In the genomic region with DNA sequence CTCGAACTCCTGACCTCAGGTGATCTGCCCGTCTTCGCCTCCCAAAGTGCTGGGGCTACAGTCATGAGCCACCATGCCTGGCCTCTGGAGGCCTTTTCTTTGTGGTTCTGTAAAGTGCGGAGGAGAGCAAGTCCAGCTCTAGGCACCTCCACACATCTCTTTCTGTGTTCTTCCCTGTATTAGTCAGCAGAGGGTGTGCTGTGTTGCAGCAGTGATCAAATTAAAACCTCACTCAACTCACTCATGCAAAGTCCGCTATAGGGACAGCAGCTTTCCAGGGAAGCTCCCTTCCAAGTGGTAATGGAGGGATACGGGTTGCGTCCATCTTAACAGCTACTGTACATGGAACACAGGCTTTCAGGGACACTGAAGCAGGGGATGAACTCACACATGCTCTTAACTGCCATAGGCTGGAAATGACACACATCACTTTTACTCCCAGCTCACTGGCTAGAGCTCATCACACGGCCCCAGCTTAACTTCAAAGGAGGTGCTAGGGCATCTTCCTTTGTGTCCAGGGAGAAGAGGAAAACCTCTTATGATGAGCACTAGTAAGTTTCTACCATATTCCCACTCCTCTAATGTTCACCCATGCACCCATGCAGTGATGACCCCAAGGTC, we compare ENCODE assay signal across 9 cellular contexts. TPM values are rescaled to one million over a fixed set of nuclear protein-coding genes. Genes with fewer than 3 reads are reported as not detected.
DNase-seq lines count a peak whose midpoint lies in the region; ATAC-seq and TF ChIP-seq lines count a peak whose summit lies in the region.
"Had no signal": no experiment of that assay in that cellular context is flagged by ENCODE, and none has a peak within 500 bp of the region (broad histone marks: within the 10 kb centered on the region; RNA-seq: fewer than 3 reads in every experiment).

No MANE protein-coding gene starts in this region.

- ATAC-seq in GM19351 (IDR thresholded peaks at IDR 0.05; ENCODE audit: unreplicated experiment), result peak; percentile 80
- ATAC-seq in HG03521 (IDR thresholded peaks at IDR 0.05; ENCODE audit: unreplicated experiment), result peak; percentile 59
- ATAC-seq in GM19397 (IDR thresholded peaks at IDR 0.05; ENCODE audit: unreplicated experiment), result no peak
- ATAC-seq: heart right ventricle had no signal

- DNase-seq in AG09309 (ENCODE audit: low read depth) (no peak), dermis blood vessel endothelial cell (peak; percentile 7), NCI-H187 treated with DMSO at 0.1 percent for 48 hours (lab: John Stamatoyannopoulos, UW) (no peak), NAMALWA (ENCODE audit: low spot score) (no peak)
- DNase-seq in activated naive CD4-positive, alpha-beta T cell treated with anti-CD3 and anti-CD28 coated beads, Interleukin-2, amount 50 U/mL, for 16 hours, result no peak
- DNase-seq: heart right ventricle had no signal

- no peak overlapping the region for H3K4me3 ChIP-seq in AG09309 (ENCODE audit: control insufficient read depth, low read depth, low read length)
- H3K4me3 ChIP-seq: heart right ventricle had no signal

- peak; percentile 11 for TF ChIP-seq CTCF in AG09309 (IDR thresholded peaks at IDR 0.05; ENCODE audit: control insufficient read depth, insufficient read depth, low read depth, low read length, missing control alignments)

RNA-seq across cellular contexts. Expression of gene CCNG2, which starts 36.0 kb away (rescaled TPM):
- total RNA-seq in dermis blood vessel endothelial cell, result 30.6 and 39.7 TPM in 2 replicates

RNA-seq across cellular contexts. Expression of gene CCNI, which starts 45.2 kb away (rescaled TPM):
- 94.8 and 164 TPM in 2 replicates for total RNA-seq in dermis blood vessel endothelial cell
